ENCODE assay signal across 18 cellular contexts in the genomic region with DNA sequence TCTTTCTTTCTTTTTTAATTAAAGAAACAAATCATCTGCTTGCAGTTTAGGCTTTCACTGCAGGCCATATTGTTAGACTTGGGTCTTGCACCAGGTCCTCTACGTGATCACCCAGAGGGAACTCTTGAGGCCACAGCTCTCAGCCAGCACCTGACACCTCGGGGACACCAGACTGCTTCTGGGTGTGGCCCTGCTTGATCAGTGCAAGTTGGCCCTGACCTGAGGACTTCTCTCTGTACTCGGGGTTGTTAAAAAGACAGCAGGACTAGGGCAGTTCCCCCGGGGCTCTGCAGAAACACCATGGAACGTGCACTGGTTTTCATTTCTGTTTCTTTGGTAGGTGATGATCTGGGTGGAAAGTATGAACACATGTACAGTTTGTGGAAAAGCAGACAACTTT. TPM values are rescaled to one million over a fixed set of nuclear protein-coding genes. Genes with fewer than 3 reads are reported as not detected.
"Had no signal": no experiment of that assay in that cellular context is flagged by ENCODE, and none has a peak within 500 bp of the region (broad histone marks: within the 10 kb centered on the region; RNA-seq: fewer than 3 reads in every experiment).

No MANE protein-coding gene starts in this region.

- H3K9me3 Mint-ChIP-seq: activated CD4-positive, alpha-beta memory T cell treated with anti-CD3 and anti-CD28 coated beads, Interleukin-2, amount 10 ng/mL, durations not matched to agents 7 days and 5 days; activated naive CD4-positive, alpha-beta T cell treated with anti-CD3 and anti-CD28 coated beads for 36 hours; activated naive CD8-positive, alpha-beta T cell treated with anti-CD3 and anti-CD28 coated beads, Interleukin-2, amount 50 U/mL, for 24 hours; endodermal cell; naive B cell; neural progenitor cell; stimulated activated effector memory CD8-positive, alpha-beta T cell treated with anti-CD3 and anti-CD28 coated beads, Interleukin-12 subunit alpha, Interleukin-12 subunit beta, amount 100 ng/mL, for 72 hours had no signal

- H3K36me3 ChIP-seq: breast epithelium, neural progenitor cell, ovary, thyroid gland had no signal

- H3K4me2 ChIP-seq: neural progenitor cell had no signal

- H3K27me3 ChIP-seq: breast epithelium, gastroesophageal sphincter, neural progenitor cell, ovary, sigmoid colon, thyroid gland had no signal

- H3K27me3 Mint-ChIP-seq: activated CD4-positive, alpha-beta memory T cell treated with anti-CD3 and anti-CD28 coated beads, Interleukin-2, amount 10 ng/mL, durations not matched to agents 7 days and 5 days; activated naive CD8-positive, alpha-beta T cell treated with anti-CD3 and anti-CD28 coated beads, Interleukin-2, amount 50 U/mL, for 24 hours; naive B cell had no signal

- H3K36me3 Mint-ChIP-seq: stimulated activated effector memory CD8-positive, alpha-beta T cell treated with anti-CD3 and anti-CD28 coated beads, Interleukin-12 subunit alpha, Interleukin-12 subunit beta, amount 100 ng/mL, for 72 hours had no signal

- DNase-seq: activated CD4-positive, alpha-beta memory T cell treated with anti-CD3 and anti-CD28 coated beads, Interleukin-2, amount 10 ng/mL, durations not matched to agents 7 days and 5 days; activated naive CD4-positive, alpha-beta T cell treated with anti-CD3 and anti-CD28 coated beads for 36 hours; activated naive CD8-positive, alpha-beta T cell treated with anti-CD3 and anti-CD28 coated beads, Interleukin-2, amount 50 U/mL, for 24 hours; aorta; endodermal cell; left cardiac atrium; naive B cell; ovary; sigmoid colon; T-helper 9 cell; thyroid gland had no signal

- ATAC-seq: activated naive CD8-positive, alpha-beta T cell treated with anti-CD3 and anti-CD28 coated beads, Interleukin-2, amount 50 U/mL, for 24 hours; gastroesophageal sphincter; stimulated activated effector memory CD8-positive, alpha-beta T cell treated with anti-CD3 and anti-CD28 coated beads, Interleukin-12 subunit alpha, Interleukin-12 subunit beta, amount 100 ng/mL, for 72 hours had no signal

- H2AFZ ChIP-seq: neural progenitor cell had no signal

- H3K4me3 ChIP-seq: breast epithelium, gastroesophageal sphincter, neural progenitor cell, ovary, sigmoid colon, thyroid gland had no signal

- H3K27ac Mint-ChIP-seq: activated naive CD4-positive, alpha-beta T cell treated with anti-CD3 and anti-CD28 coated beads for 36 hours; activated naive CD8-positive, alpha-beta T cell treated with anti-CD3 and anti-CD28 coated beads, Interleukin-2, amount 50 U/mL, for 24 hours; endodermal cell; neural progenitor cell; stimulated activated effector memory CD8-positive, alpha-beta T cell treated with anti-CD3 and anti-CD28 coated beads, Interleukin-12 subunit alpha, Interleukin-12 subunit beta, amount 100 ng/mL, for 72 hours had no signal

- H3K4me1 Mint-ChIP-seq: activated CD4-positive, alpha-beta memory T cell treated with anti-CD3 and anti-CD28 coated beads, Interleukin-2, amount 10 ng/mL, durations not matched to agents 7 days and 5 days; activated naive CD8-positive, alpha-beta T cell treated with anti-CD3 and anti-CD28 coated beads, Interleukin-2, amount 50 U/mL, for 24 hours; endodermal cell; neural progenitor cell; stimulated activated effector memory CD8-positive, alpha-beta T cell treated with anti-CD3 and anti-CD28 coated beads, Interleukin-12 subunit alpha, Interleukin-12 subunit beta, amount 100 ng/mL, for 72 hours had no signal

- H3K9me3 ChIP-seq: breast epithelium, gastroesophageal sphincter, ovary, sigmoid colon, thyroid gland had no signal

- H3K27ac ChIP-seq: breast epithelium, gastroesophageal sphincter, neural progenitor cell, ovary, sigmoid colon, thyroid gland had no signal

- H3K9ac ChIP-seq: neural progenitor cell had no signal

- H3K4me3 Mint-ChIP-seq: activated CD4-positive, alpha-beta memory T cell treated with anti-CD3 and anti-CD28 coated beads, Interleukin-2, amount 10 ng/mL, durations not matched to agents 7 days and 5 days; activated naive CD4-positive, alpha-beta T cell treated with anti-CD3 and anti-CD28 coated beads for 36 hours; activated naive CD8-positive, alpha-beta T cell treated with anti-CD3 and anti-CD28 coated beads, Interleukin-2, amount 50 U/mL, for 24 hours; endodermal cell; naive B cell; neural progenitor cell; stimulated activated effector memory CD8-positive, alpha-beta T cell treated with anti-CD3 and anti-CD28 coated beads, Interleukin-12 subunit alpha, Interleukin-12 subunit beta, amount 100 ng/mL, for 72 hours had no signal

- H3K4me1 ChIP-seq: breast epithelium, gastroesophageal sphincter, neural progenitor cell, sigmoid colon, thyroid gland had no signal

RNA-seq across cellular contexts. Expression of a gene that starts 51.2 kb away (rescaled TPM):
- total RNA-seq: epithelial cell of proximal tubule, lung microvascular endothelial cell, pulmonary artery endothelial cell had no signal
